In the genomic region with DNA sequence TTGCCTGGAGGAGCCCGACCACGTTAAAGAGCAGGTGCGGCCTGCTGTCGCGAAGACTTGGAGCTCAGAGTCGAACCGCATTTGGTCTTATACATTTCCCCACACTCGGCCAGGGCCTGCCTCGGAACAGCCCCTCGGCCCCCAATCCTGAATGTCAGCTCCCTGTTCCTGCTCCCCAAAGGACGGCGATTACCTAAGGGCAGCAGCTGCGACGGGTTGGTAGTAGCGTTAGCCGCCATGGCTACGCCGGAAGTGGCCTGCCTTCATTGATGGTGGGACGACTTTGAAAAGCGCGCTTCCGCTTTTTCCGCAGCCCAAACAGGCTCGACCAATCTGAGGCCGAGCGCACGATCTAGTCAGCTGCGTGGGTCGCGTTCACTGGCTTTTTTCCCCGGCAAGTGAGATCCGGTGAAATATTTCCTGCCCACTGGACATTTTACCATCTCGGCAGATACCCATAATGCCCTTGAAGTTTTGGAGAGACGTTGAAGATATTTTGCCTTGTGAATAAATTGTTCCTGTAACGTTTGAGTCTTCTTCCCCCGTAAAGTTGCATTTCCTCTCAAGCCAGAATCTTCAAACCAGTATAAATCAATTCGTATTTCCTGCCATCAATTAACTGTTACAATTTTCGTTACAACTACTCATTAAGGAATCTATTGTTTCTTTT, we compare ENCODE assay signal across 8 cellular contexts. TPM values are rescaled to one million over a fixed set of nuclear protein-coding genes. Genes with fewer than 3 reads are reported as not detected.
DNase-seq lines count a peak whose midpoint lies in the region; ATAC-seq and TF ChIP-seq lines count a peak whose summit lies in the region.

A gene (minus strand): TSS at position 254 of the 670 bp plus-strand sequence. CDS start 15 bp downstream, at position 239.

- ATAC-seq in GM18909 (IDR thresholded peaks at IDR 0.05; ENCODE audit: poor library complexity, unreplicated experiment) = peak; percentile 84
- peak; percentile 91 for ATAC-seq in HG03175 (IDR thresholded peaks at IDR 0.05; ENCODE audit: unreplicated experiment)
- ATAC-seq in WTC11 = peak; percentile 75

- CTCF ChIA-PET in WTC11 (lab: Charles Lee) = interaction anchor here (1.0 to 1.3 kb wide), 2 partner anchors 11 to 112 kb away, joined by 3 to 6 read pairs; no protein-coding TSS in a partner anchor

- peak within 1 kb of the TSS; percentile 93 for H3K27ac Mint-ChIP-seq in WTC11

- no peaks in the 10 kb centered on the region for H3K9me3 Mint-ChIP-seq in WTC11

- no peaks in the 10 kb centered on the region for H3K27me3 Mint-ChIP-seq in WTC11 (ENCODE audit: low read depth)

- peak; percentile 98 for DNase-seq in ACHN
- peak; percentile 100 for DNase-seq in NCI-H226
- peak; percentile 84 for DNase-seq in WTC11 (ENCODE audit: low spot score)
- peak; percentile 95 to 97 for DNase-seq in cardiac fibroblast (ENCODE audit: low read depth in 2 of 2)
- DNase-seq in iris pigment epithelial cell (ENCODE audit: low read depth) = peak; percentile 96
- peak; percentile 82 for DNase-seq in stimulated activated CD4-positive, alpha-beta T cell treated with anti-CD3 and anti-CD28 coated beads, Interleukin-12 subunit alpha, Interleukin-12 subunit beta, amount 100 ng/mL, for 24 hours (ENCODE audit: low read depth in 2 of 2)

- H3K36me3 Mint-ChIP-seq in WTC11 = peaks cover 28% of the 10 kb centered on the region

- POLR2A ChIA-PET in WTC11 (lab: Charles Lee) = no interaction called here

- in situ Hi-C loops in ACHN (cut with HindIII; ENCODE audit: low pct_ligation_motif_present, low pct_unique_long_range_greater_than_20kb, low sequenced_read_pairs) = no loop called here

- H3K4me3 ChIP-seq in cardiac fibroblast (replicated peaks in 1 of 2; ENCODE audit: low read depth in 2 of 2, low read length in 2 of 2) = peak within 1 kb of the TSS; percentile 59 to 72

- TF ChIP-seq CTCF in WTC11 (IDR thresholded peaks at IDR 0.05) (no peak), cardiac fibroblast (IDR thresholded peaks at IDR 0.05; ENCODE audit: low read depth, low read length) (no peak)

- peak within 1 kb of the TSS; percentile 96 for H3K4me3 Mint-ChIP-seq in WTC11

- peaks cover 12% of the 10 kb centered on the region for H3K4me1 Mint-ChIP-seq in WTC11

TF ChIP-seq in WTC11, 78 proteins besides CTCF, POLR2A, EP300 and RAD21 (continues in another document):
- TF ChIP-seq, protein P1, sequence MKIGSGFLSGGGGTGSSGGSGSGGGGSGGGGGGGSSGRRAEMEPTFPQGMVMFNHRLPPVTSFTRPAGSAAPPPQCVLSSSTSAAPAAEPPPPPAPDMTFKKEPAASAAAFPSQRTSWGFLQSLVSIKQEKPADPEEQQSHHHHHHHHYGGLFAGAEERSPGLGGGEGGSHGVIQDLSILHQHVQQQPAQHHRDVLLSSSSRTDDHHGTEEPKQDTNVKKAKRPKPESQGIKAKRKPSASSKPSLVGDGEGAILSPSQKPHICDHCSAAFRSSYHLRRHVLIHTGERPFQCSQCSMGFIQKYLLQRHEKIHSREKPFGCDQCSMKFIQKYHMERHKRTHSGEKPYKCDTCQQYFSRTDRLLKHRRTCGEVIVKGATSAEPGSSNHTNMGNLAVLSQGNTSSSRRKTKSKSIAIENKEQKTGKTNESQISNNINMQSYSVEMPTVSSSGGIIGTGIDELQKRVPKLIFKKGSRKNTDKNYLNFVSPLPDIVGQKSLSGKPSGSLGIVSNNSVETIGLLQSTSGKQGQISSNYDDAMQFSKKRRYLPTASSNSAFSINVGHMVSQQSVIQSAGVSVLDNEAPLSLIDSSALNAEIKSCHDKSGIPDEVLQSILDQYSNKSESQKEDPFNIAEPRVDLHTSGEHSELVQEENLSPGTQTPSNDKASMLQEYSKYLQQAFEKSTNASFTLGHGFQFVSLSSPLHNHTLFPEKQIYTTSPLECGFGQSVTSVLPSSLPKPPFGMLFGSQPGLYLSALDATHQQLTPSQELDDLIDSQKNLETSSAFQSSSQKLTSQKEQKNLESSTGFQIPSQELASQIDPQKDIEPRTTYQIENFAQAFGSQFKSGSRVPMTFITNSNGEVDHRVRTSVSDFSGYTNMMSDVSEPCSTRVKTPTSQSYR (CRISPR knock-in tag; IDR thresholded peaks at IDR 0.05) = peak; percentile 76
- TF ChIP-seq, protein P2, sequence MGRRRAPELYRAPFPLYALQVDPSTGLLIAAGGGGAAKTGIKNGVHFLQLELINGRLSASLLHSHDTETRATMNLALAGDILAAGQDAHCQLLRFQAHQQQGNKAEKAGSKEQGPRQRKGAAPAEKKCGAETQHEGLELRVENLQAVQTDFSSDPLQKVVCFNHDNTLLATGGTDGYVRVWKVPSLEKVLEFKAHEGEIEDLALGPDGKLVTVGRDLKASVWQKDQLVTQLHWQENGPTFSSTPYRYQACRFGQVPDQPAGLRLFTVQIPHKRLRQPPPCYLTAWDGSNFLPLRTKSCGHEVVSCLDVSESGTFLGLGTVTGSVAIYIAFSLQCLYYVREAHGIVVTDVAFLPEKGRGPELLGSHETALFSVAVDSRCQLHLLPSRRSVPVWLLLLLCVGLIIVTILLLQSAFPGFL (CRISPR knock-in tag; IDR thresholded peaks at IDR 0.05; ENCODE audit: borderline replicate concordance) = no peak
- TF ChIP-seq, protein P3, sequence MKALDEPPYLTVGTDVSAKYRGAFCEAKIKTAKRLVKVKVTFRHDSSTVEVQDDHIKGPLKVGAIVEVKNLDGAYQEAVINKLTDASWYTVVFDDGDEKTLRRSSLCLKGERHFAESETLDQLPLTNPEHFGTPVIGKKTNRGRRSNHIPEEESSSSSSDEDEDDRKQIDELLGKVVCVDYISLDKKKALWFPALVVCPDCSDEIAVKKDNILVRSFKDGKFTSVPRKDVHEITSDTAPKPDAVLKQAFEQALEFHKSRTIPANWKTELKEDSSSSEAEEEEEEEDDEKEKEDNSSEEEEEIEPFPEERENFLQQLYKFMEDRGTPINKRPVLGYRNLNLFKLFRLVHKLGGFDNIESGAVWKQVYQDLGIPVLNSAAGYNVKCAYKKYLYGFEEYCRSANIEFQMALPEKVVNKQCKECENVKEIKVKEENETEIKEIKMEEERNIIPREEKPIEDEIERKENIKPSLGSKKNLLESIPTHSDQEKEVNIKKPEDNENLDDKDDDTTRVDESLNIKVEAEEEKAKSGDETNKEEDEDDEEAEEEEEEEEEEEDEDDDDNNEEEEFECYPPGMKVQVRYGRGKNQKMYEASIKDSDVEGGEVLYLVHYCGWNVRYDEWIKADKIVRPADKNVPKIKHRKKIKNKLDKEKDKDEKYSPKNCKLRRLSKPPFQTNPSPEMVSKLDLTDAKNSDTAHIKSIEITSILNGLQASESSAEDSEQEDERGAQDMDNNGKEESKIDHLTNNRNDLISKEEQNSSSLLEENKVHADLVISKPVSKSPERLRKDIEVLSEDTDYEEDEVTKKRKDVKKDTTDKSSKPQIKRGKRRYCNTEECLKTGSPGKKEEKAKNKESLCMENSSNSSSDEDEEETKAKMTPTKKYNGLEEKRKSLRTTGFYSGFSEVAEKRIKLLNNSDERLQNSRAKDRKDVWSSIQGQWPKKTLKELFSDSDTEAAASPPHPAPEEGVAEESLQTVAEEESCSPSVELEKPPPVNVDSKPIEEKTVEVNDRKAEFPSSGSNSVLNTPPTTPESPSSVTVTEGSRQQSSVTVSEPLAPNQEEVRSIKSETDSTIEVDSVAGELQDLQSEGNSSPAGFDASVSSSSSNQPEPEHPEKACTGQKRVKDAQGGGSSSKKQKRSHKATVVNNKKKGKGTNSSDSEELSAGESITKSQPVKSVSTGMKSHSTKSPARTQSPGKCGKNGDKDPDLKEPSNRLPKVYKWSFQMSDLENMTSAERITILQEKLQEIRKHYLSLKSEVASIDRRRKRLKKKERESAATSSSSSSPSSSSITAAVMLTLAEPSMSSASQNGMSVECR (CRISPR knock-in tag; IDR thresholded peaks at IDR 0.05; ENCODE audit: borderline replicate concordance) = peak; percentile 76
- TF ChIP-seq SOX15 (CRISPR knock-in tag; IDR thresholded peaks at IDR 0.05) (no peak), PRRX2 (CRISPR knock-in tag; IDR thresholded peaks at IDR 0.05) (no peak), CREM (CRISPR knock-in tag; IDR thresholded peaks at IDR 0.05) (peak; percentile 64), NR3C1 (CRISPR knock-in tag; conservative IDR thresholded peaks at IDR 0.05; ENCODE audit: low read depth) (no peak), NR1H2 (CRISPR knock-in tag; IDR thresholded peaks at IDR 0.05) (no peak), ZNF219 (CRISPR knock-in tag; IDR thresholded peaks at IDR 0.05; ENCODE audit: borderline replicate concordance) (peak; percentile 62; the same call in 1 of the 2 replicates)
- TF ChIP-seq, protein P4, sequence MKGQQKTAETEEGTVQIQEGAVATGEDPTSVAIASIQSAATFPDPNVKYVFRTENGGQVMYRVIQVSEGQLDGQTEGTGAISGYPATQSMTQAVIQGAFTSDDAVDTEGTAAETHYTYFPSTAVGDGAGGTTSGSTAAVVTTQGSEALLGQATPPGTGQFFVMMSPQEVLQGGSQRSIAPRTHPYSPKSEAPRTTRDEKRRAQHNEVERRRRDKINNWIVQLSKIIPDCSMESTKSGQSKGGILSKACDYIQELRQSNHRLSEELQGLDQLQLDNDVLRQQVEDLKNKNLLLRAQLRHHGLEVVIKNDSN (CRISPR knock-in tag; IDR thresholded peaks at IDR 0.05) = peak; percentile 40; the same call in 1 of the 2 replicates
- TF ChIP-seq, protein P5, sequence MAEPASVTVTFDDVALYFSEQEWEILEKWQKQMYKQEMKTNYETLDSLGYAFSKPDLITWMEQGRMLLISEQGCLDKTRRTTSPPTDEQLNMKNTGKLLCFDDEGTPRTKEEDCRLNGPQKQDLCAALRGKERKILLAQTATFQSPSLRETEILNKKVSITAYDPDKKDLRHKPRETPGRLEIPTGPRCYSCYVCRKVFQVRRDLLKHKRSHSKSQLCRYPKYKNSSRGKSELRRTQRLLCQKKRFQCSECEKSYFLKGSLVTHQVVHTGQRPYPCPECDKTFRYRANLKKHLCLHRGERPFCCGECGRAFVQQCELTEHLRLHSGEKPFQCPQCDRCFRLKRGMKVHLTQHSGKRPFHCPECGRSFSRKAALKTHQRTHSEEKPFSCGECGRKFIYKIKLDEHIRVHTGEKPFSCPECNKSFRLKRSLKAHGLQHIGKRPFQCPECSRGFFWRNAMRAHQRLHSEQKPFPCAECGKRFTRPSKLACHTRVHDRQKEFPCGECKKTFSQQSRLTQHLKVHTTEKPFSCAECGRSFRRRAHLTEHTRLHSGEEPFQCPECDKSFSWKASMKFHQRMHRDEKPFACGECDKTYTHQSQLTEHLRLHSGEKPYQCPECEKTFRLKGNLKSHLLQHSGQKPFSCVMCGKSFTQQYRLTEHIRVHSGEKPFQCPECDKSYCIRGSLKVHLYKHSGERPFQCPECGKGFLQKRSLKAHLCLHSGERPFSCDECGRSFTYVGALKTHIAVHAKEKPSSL (CRISPR knock-in tag; conservative IDR thresholded peaks at IDR 0.05) = no peak
- TF ChIP-seq, protein P6, sequence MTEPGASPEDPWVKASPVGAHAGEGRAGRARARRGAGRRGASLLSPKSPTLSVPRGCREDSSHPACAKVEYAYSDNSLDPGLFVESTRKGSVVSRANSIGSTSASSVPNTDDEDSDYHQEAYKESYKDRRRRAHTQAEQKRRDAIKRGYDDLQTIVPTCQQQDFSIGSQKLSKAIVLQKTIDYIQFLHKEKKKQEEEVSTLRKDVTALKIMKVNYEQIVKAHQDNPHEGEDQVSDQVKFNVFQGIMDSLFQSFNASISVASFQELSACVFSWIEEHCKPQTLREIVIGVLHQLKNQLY (CRISPR knock-in tag; IDR thresholded peaks at IDR 0.05) = 0 out of 2 replicates have a peak, but pooled peaks have one; percentile 51

RNA-seq across cellular contexts. Expression of the gene that starts here (rescaled TPM):
- 89.3 to 96.1 TPM (median 89.5 TPM) in 3 replicates for total RNA-seq in WTC11 (2021)

Comparison
In these comparisons a context has a peak if more than half of its experiments do, and no peak if none do; other contexts are left out.
1. Peak in every context shown above with its lines: DNase-seq, ATAC-seq and H3K4me3 ChIP-seq.